ENCODE assay signal across 16 cellular contexts in the genomic region with DNA sequence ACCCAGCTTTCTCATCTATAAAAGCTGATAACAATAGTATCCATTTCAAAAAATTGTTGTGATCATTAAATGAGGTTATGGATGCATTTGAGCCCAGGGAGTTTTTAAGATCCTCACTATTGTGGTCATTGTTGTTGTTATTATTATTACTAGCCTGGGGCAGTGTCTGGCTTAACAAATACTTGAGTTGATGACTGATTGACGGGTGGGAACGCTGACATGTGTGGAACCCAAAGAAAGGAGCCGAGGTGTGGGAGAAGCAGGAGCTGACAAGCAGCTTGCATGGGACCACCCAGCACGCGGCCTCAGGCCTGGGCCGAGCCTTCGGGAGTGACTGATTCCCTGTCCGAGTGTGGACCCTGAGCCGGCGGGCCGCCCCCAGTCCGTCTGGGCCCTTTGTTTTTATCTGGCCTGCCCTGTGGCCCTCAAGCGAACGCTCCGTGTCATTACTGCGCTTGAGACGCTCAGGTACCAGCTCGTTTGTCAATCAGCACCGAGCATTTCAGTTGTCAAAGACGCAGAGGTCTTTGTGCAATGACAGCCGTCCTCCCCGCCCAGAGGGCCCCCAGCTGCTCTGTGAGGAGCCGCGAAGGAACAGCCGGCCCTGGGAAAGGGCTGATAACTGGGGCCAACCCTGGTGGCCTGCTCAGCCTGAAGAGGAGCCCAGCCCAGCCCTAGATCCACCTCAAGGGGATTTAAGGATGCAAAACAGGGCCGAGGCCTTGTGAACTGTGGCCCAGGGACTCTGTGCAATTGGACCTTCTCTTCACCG.
DNase-seq lines count a peak whose midpoint lies in the region; ATAC-seq and TF ChIP-seq lines count a peak whose summit lies in the region.
"Had no signal": no experiment of that assay in that cellular context is flagged by ENCODE, and none has a peak within 500 bp of the region (broad histone marks: within the 10 kb centered on the region; RNA-seq: fewer than 3 reads in every experiment).

No MANE protein-coding gene starts in this region.

- peak overlapping the region; percentile 55; the same call in 1 of the 2 replicates for H3K27ac ChIP-seq in SJCRH30
- no peak overlapping the region for H3K27ac ChIP-seq in neuronal stem cell (replicated peaks; ENCODE audit: low read length)

- H3K4me2 ChIP-seq in neuronal stem cell (ENCODE audit: insufficient read depth, low read length, poor library complexity, severe bottlenecking) = no peak overlapping the region

- H3K14ac ChIP-seq in neuronal stem cell (ENCODE audit: low read length) = no peak overlapping the region

- H3K23ac ChIP-seq in neuronal stem cell (ENCODE audit: low read depth, low read length, poor library complexity) = no peak overlapping the region

- intact Hi-C loops in natural killer cell (cut with micrococcal nuclease) = no loop called here

- H3K4me1 ChIP-seq in SJCRH30 (peaks cover 9% of the 10 kb centered on the region; the same call in 1 of the 2 replicates), neuronal stem cell (ENCODE audit: control insufficient read depth in 2 of 2, insufficient read depth in 1 of 2, low read depth in 1 of 2, low read length in 2 of 2) (peaks cover 0 to 13% of the 10 kb centered on the region in 2 donors)

- no peaks in the 10 kb centered on the region for H3K27me3 ChIP-seq in SJCRH30
- peaks cover 0 to 34% (median 0%) of the 10 kb centered on the region in 3 experiments for H3K27me3 ChIP-seq in neuronal stem cell (ENCODE audit: control insufficient read depth in 3 of 3, insufficient read depth in 3 of 3, low read depth in 1 of 3, low read length in 3 of 3)

- no peaks in the 10 kb centered on the region for H3K4me1 Mint-ChIP-seq in natural killer cell treated with Interleukin-12 subunit alpha and Interleukin-12 subunit beta and Interleukin-15 and Interleukin-18, amount 100 ng/mL, for 72 hours (ENCODE audit: low read depth in 2 of 2)
- peaks cover 0 to 4% of the 10 kb centered on the region in 2 donors for H3K4me1 Mint-ChIP-seq in natural killer cell
- no peaks in the 10 kb centered on the region for H3K4me1 Mint-ChIP-seq in activated CD4-positive, alpha-beta memory T cell treated with anti-CD3 and anti-CD28 coated beads, Interleukin-2, amount 10 ng/mL, durations not matched to agents 7 days and 5 days
- H3K4me1 Mint-ChIP-seq: IgD-negative memory B cell had no signal

- peak; percentile 61 for DNase-seq in natural killer cell treated with Interleukin-12 subunit alpha and Interleukin-12 subunit beta and Interleukin-15 and Interleukin-18, amount 100 ng/mL, for 72 hours (ENCODE audit: low spot score)
- DNase-seq in natural killer cell = no peak
- peak; percentile 50 to 65 for DNase-seq in SJCRH30
- no peak for DNase-seq in neuronal stem cell (ENCODE audit: low spot score)
- DNase-seq in activated CD4-positive, alpha-beta memory T cell treated with anti-CD3 and anti-CD28 coated beads, Interleukin-2, amount 10 ng/mL, durations not matched to agents 7 days and 5 days = no peak
- DNase-seq in activated CD4-positive, alpha-beta T cell treated with anti-CD3 and anti-CD28 coated beads, Interleukin-2, amount 50 U/mL, for 1 hour = no peak
- DNase-seq: 8988T; AML-193; C1 segment of cervical spinal cord; Calu3; CD4-positive, alpha-beta T cell; DMS 273 treated with DMSO at 0.1 percent for 48 hours; HCEC 1CT had no signal

- CTCF ChIA-PET in activated CD4-positive, alpha-beta memory T cell treated with anti-CD3 and anti-CD28 coated beads, Interleukin-2, amount 10 ng/mL, durations not matched to agents 7 days and 5 days (lab: Charles Lee) = no interaction called here

- H3K4me3 ChIP-seq in SJCRH30 (no peak overlapping the region; the same call in 1 of the 2 replicates), neuronal stem cell (ENCODE audit: low read length in 2 of 2) (no peak overlapping the region)

- H3K9me3 ChIP-seq in SJCRH30 (replicated peaks) (no peaks in the 10 kb centered on the region), neuronal stem cell (replicated peaks in 1 of 2; ENCODE audit: control insufficient read depth in 2 of 2, insufficient read depth in 1 of 2, low read depth in 1 of 2, low read length in 2 of 2) (no peaks in the 10 kb centered on the region)

- H4K91ac ChIP-seq in neuronal stem cell (ENCODE audit: low read depth, low read length, poor library complexity) = no peak overlapping the region

- no peak overlapping the region for H2BK15ac ChIP-seq in neuronal stem cell (ENCODE audit: low read length)

- H3K36me3 ChIP-seq in SJCRH30 (no peaks in the 10 kb centered on the region), neuronal stem cell (replicated peaks in 1 of 2; ENCODE audit: control insufficient read depth in 2 of 2, insufficient read depth in 2 of 2, low read length in 2 of 2) (no peaks in the 10 kb centered on the region)

- no peak overlapping the region for H2AK5ac ChIP-seq in neuronal stem cell (ENCODE audit: low read depth, low read length)

- H3K4ac ChIP-seq in neuronal stem cell (ENCODE audit: low read length) = no peak overlapping the region

- no peak overlapping the region for H3K4me3 Mint-ChIP-seq in natural killer cell treated with Interleukin-12 subunit alpha and Interleukin-12 subunit beta and Interleukin-15 and Interleukin-18, amount 100 ng/mL, for 72 hours
- H3K4me3 Mint-ChIP-seq in natural killer cell = no peak overlapping the region
- H3K4me3 Mint-ChIP-seq in activated CD4-positive, alpha-beta memory T cell treated with anti-CD3 and anti-CD28 coated beads, Interleukin-2, amount 10 ng/mL, durations not matched to agents 7 days and 5 days = no peak overlapping the region
- H3K4me3 Mint-ChIP-seq: CD4-positive, alpha-beta T cell; IgD-negative memory B cell had no signal

- no peak for TF ChIP-seq CTCF in natural killer cell (IDR thresholded peaks at IDR 0.05)

- H2BK12ac ChIP-seq in neuronal stem cell (ENCODE audit: low read length) = no peak overlapping the region

- POLR2A ChIA-PET in activated CD4-positive, alpha-beta memory T cell treated with anti-CD3 and anti-CD28 coated beads, Interleukin-2, amount 10 ng/mL, durations not matched to agents 7 days and 5 days (lab: Charles Lee) = no interaction called here

- H3K9me3 Mint-ChIP-seq in natural killer cell treated with Interleukin-12 subunit alpha and Interleukin-12 subunit beta and Interleukin-15 and Interleukin-18, amount 100 ng/mL, for 72 hours = no peaks in the 10 kb centered on the region
- no peaks in the 10 kb centered on the region for H3K9me3 Mint-ChIP-seq in natural killer cell
- no peaks in the 10 kb centered on the region for H3K9me3 Mint-ChIP-seq in activated CD4-positive, alpha-beta memory T cell treated with anti-CD3 and anti-CD28 coated beads, Interleukin-2, amount 10 ng/mL, durations not matched to agents 7 days and 5 days

- H3K27me3 Mint-ChIP-seq in natural killer cell treated with Interleukin-12 subunit alpha and Interleukin-12 subunit beta and Interleukin-15 and Interleukin-18, amount 100 ng/mL, for 72 hours = peaks cover 12 to 14% of the 10 kb centered on the region in 2 donors
- H3K27me3 Mint-ChIP-seq in natural killer cell (ENCODE audit: low read depth in 2 of 2) = peaks cover 9 to 13% of the 10 kb centered on the region in 2 donors
- H3K27me3 Mint-ChIP-seq in activated CD4-positive, alpha-beta memory T cell treated with anti-CD3 and anti-CD28 coated beads, Interleukin-2, amount 10 ng/mL, durations not matched to agents 7 days and 5 days = no peaks in the 10 kb centered on the region

- H2AFZ ChIP-seq in neuronal stem cell (ENCODE audit: low read length) = no peak overlapping the region

- WGBS in neuronal stem cell (ENCODE audit: extremely low coverage in 2 of 2, insufficient read length in 2 of 2, insufficient replicate concordance in 1 of 2), 2 donors = no CpG with 5 or more reads among the region's 27 CpGs

- H3K9ac ChIP-seq in neuronal stem cell (ENCODE audit: low read depth, low read length, poor library complexity) = peak overlapping the region; percentile 9

- H3K18ac ChIP-seq in neuronal stem cell (ENCODE audit: low read length) = peak overlapping the region; percentile 41

- no peak overlapping the region for H4K8ac ChIP-seq in neuronal stem cell (ENCODE audit: low read depth, low read length)

- no peak overlapping the region for H2BK5ac ChIP-seq in neuronal stem cell (ENCODE audit: low read length)

- no peak overlapping the region for H2BK120ac ChIP-seq in neuronal stem cell (ENCODE audit: low read depth, low read length)

- H3K36me3 Mint-ChIP-seq in natural killer cell treated with Interleukin-12 subunit alpha and Interleukin-12 subunit beta and Interleukin-15 and Interleukin-18, amount 100 ng/mL, for 72 hours = no peaks in the 10 kb centered on the region
- no peaks in the 10 kb centered on the region for H3K36me3 Mint-ChIP-seq in natural killer cell
- H3K36me3 Mint-ChIP-seq in activated CD4-positive, alpha-beta memory T cell treated with anti-CD3 and anti-CD28 coated beads, Interleukin-2, amount 10 ng/mL, durations not matched to agents 7 days and 5 days (ENCODE audit: low read depth) = no peaks in the 10 kb centered on the region
- H3K36me3 Mint-ChIP-seq: IgD-negative memory B cell had no signal

- no peak overlapping the region for H3K27ac Mint-ChIP-seq in natural killer cell treated with Interleukin-12 subunit alpha and Interleukin-12 subunit beta and Interleukin-15 and Interleukin-18, amount 100 ng/mL, for 72 hours
- no peak overlapping the region for H3K27ac Mint-ChIP-seq in natural killer cell
- H3K27ac Mint-ChIP-seq in activated CD4-positive, alpha-beta memory T cell treated with anti-CD3 and anti-CD28 coated beads, Interleukin-2, amount 10 ng/mL, durations not matched to agents 7 days and 5 days = no peak overlapping the region
- H3K27ac Mint-ChIP-seq: CD4-positive, alpha-beta T cell; IgD-negative memory B cell had no signal

- no peak for ATAC-seq in natural killer cell treated with Interleukin-12 subunit alpha and Interleukin-12 subunit beta and Interleukin-15 and Interleukin-18, amount 100 ng/mL, for 72 hours
- ATAC-seq in natural killer cell (no peak), GM18867 (IDR thresholded peaks at IDR 0.05; ENCODE audit: unreplicated experiment) (no peak), GM19463 (IDR thresholded peaks at IDR 0.05; ENCODE audit: unreplicated experiment) (no peak)

- no peaks in the 10 kb centered on the region for H3K79me1 ChIP-seq in neuronal stem cell (ENCODE audit: low read depth, low read length)

Comparison
In these comparisons a context has a peak if more than half of its experiments do, and no peak if none do; other contexts are left out.
1. DNase-seq: peak in natural killer cell treated with Interleukin-12 subunit alpha and Interleukin-12 subunit beta and Interleukin-15 and Interleukin-18, amount 100 ng/mL, for 72 hours (single experiment) and SJCRH30 (2 of 2); none in natural killer cell (single experiment), neuronal stem cell (single experiment), activated CD4-positive, alpha-beta memory T cell treated with anti-CD3 and anti-CD28 coated beads, Interleukin-2, amount 10 ng/mL, durations not matched to agents 7 days and 5 days (single experiment) and activated CD4-positive, alpha-beta T cell treated with anti-CD3 and anti-CD28 coated beads, Interleukin-2, amount 50 U/mL, for 1 hour (single experiment).